24 cellular contexts compared by ENCODE assay signal in the genomic region with DNA sequence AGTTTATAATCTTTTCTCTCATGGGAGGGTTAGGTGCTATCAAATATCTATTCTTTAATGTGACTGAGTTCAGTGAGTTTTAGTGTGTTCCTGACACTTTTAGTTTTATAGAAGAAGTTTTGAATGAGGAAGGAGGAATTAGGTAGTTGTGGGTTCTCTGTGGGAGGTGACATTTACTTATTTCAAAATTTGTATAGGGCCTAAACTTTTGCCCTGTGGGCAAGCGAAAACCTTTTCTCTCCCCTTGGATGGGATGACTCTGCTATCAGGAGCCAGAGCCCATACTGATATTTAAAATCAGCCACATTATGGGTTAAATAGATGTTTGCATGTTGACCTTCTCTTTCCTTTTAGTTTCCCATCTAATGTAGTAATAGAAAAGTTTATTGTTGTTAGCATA.
"Had no signal": no experiment of that assay in that cellular context is flagged by ENCODE, and none has a peak within 500 bp of the region (broad histone marks: within the 10 kb centered on the region; RNA-seq: fewer than 3 reads in every experiment).

No MANE protein-coding gene starts in this region.

- H3K36me3 ChIP-seq: heart right ventricle, pancreas, spleen had no signal

- H3K4me3 ChIP-seq: heart right ventricle, pancreas, psoas muscle, spleen had no signal

- H3K4me1 Mint-ChIP-seq: central memory CD8-positive, alpha-beta T cell; endodermal cell had no signal

- H3K27ac ChIP-seq: heart right ventricle, pancreas, psoas muscle, spleen, WERI-Rb-1 had no signal

- H3K27me3 ChIP-seq: heart right ventricle, pancreas, spleen had no signal

- H3K36me3 Mint-ChIP-seq: activated naive CD8-positive, alpha-beta T cell had no signal

- H3K9me3 ChIP-seq: heart right ventricle, pancreas, psoas muscle, spleen had no signal

- H3K4me1 ChIP-seq: heart right ventricle, pancreas, psoas muscle, spleen had no signal

- H3K4me3 Mint-ChIP-seq: activated naive CD8-positive, alpha-beta T cell; central memory CD8-positive, alpha-beta T cell; dendritic cell treated with granulocyte-macrophage colony-stimulating factor and Interleukin-4, amounts not matched to agents 40 ng/mL and 50 ng/mL, for 4 days; endodermal cell; mesothelial cell of epicardium; naive B cell; nephron progenitor cell; type B pancreatic cell had no signal

- DNase-seq: activated CD4-positive, alpha-beta T cell treated with anti-CD3 and anti-CD28 coated beads for 48 hours; activated CD4-positive, alpha-beta T cell treated with anti-CD3 and anti-CD28 coated beads, Interleukin-2, amount 50 U/mL, for 48 hours; activated CD8-positive, alpha-beta memory T cell treated with anti-CD3 and anti-CD28 coated beads for 24 hours; activated effector memory CD4-positive, alpha-beta T cell treated with Interleukin-2 at 50 U/mL for 16 hours; activated naive CD4-positive, alpha-beta T cell treated with Interleukin-2 at 50 U/mL for 16 hours; anterior cingulate cortex; endodermal cell; foreskin fibroblast; heart right ventricle; naive B cell; nephron progenitor cell; pancreas; psoas muscle; spleen; stimulated activated naive CD4-positive, alpha-beta T cell treated with Interleukin-2 at 50 U/mL for 16 hours; T-helper 9 cell; WERI-Rb-1 had no signal

- H3K27ac Mint-ChIP-seq: activated naive CD8-positive, alpha-beta T cell; dendritic cell treated with granulocyte-macrophage colony-stimulating factor and Interleukin-4, amounts not matched to agents 40 ng/mL and 50 ng/mL, for 4 days; endodermal cell; mesothelial cell of epicardium; naive B cell; nephron progenitor cell; type B pancreatic cell had no signal

- ATAC-seq: activated CD4-positive, CD25-positive, alpha-beta regulatory T cell treated with anti-CD3 and anti-CD28 coated beads, Interleukin-2, amount 50 U/mL, for 24 hours; esophagus mucosa; heart right ventricle; pancreas; psoas muscle had no signal

- H3K27me3 Mint-ChIP-seq: activated naive CD8-positive, alpha-beta T cell; central memory CD8-positive, alpha-beta T cell; dendritic cell treated with granulocyte-macrophage colony-stimulating factor and Interleukin-4, amounts not matched to agents 40 ng/mL and 50 ng/mL, for 4 days; naive B cell; type B pancreatic cell had no signal

- H3K9me3 Mint-ChIP-seq: central memory CD8-positive, alpha-beta T cell; dendritic cell treated with granulocyte-macrophage colony-stimulating factor and Interleukin-4, amounts not matched to agents 40 ng/mL and 50 ng/mL, for 4 days; endodermal cell; naive B cell; nephron progenitor cell had no signal
